Comparison of ENCODE assay signal across 12 cellular contexts in genomic region chr19:37914908-37915307, GRCh38. TPM values are rescaled to one million over a fixed set of nuclear protein-coding genes. Genes with fewer than 3 reads are reported as not detected.
DNase-seq lines count a peak whose midpoint lies in the region; ATAC-seq, FAIRE-seq and TF ChIP-seq lines count a peak whose summit lies in the region.
"Had no signal": no experiment of that assay in that cellular context is flagged by ENCODE, and none has a peak within 500 bp of the region (broad histone marks: within the 10 kb centered on the region; RNA-seq: fewer than 3 reads in every experiment).

No MANE protein-coding gene starts in this region.

- H3K36me3 Mint-ChIP-seq in endothelial cell (ENCODE audit: low read depth, unreplicated experiment), result peaks cover 9% of the 10 kb centered on the region

- CTCF ChIA-PET in GM10248 (lab: Yijun Ruan, JAX), result interaction anchor here (2.8 kb wide), 1 partner anchor 13 kb away, joined by 7 read pairs; no protein-coding TSS in a partner anchor

- peak overlapping the region; percentile 17 for H3K27ac Mint-ChIP-seq in endothelial cell (ENCODE audit: unreplicated experiment)
- H3K27ac Mint-ChIP-seq: activated T-helper 1 cell treated with anti-CD3 and anti-CD28 coated beads, Interleukin-12 subunit alpha, Interleukin-12 subunit beta, Interleukin-2, Interleukin-4 antibody, amounts not matched to agents 30 ng/mL and 10 ng/mL and 1 ng/mL, durations not matched to agents 14 hours and 24 hours and 36 hours had no signal

- TF ChIP-seq CTCF in GM10248 (IDR thresholded peaks at IDR 0.05; ENCODE audit: control extremely low read depth, extremely low read depth, low read depth, missing control alignments), result no peak
- TF ChIP-seq CTCF in GM20000 (IDR thresholded peaks at IDR 0.05; ENCODE audit: extremely low read depth, missing control alignments), result no peak
- no peak for TF ChIP-seq CTCF in endothelial cell (IDR thresholded peaks at IDR 0.05; ENCODE audit: unreplicated experiment)

- H3K4me1 ChIP-seq in aorta (ENCODE audit: control insufficient read depth in 1 of 2, insufficient read depth in 2 of 2, low read length in 2 of 2), result no peaks in the 10 kb centered on the region

- no peaks in the 10 kb centered on the region for H3K27me3 ChIP-seq in aorta (ENCODE audit: control insufficient read depth in 1 of 2, insufficient read depth in 2 of 2, low read length in 1 of 2)
- H3K27me3 ChIP-seq: hepatocyte had no signal

- H3K9me3 ChIP-seq in aorta (ENCODE audit: control insufficient read depth, low read length), result no peaks in the 10 kb centered on the region

- WGBS in aorta, 2 donors, result 90 to 93% methylated on average over 2 of the region's 2 CpGs

- H3K27me3 Mint-ChIP-seq in endothelial cell (ENCODE audit: unreplicated experiment), result no peaks in the 10 kb centered on the region

- no peak for FAIRE-seq in HTR-8/SVneo (lab: Jason Lieb, UNC)

- intact Hi-C loops in aorta (cut with DNase I), result no loop called here

- DNase-seq in GM10248 (ENCODE audit: extremely low spot score) (peak; percentile 62), GM20000 (ENCODE audit: low spot score) (peak; percentile 54), NCI-H69 (lab: John Stamatoyannopoulos, UW) (peak; percentile 17), endothelial cell (ENCODE audit: low spot score) (no peak), aorta (no peak), HTR-8/SVneo (ENCODE audit: insufficient read length, low spot score) (no peak), GM03348 (ENCODE audit: low spot score) (no peak)
- DNase-seq in activated CD4-positive, CD25-positive, alpha-beta regulatory T cell treated with anti-CD3 and anti-CD28 coated beads, Interleukin-2, amount 50 U/mL, for 72 hours, result no peak
- DNase-seq: substantia nigra had no signal

- H3K27ac ChIP-seq in aorta (ENCODE audit: low read depth in 1 of 2, low read length in 2 of 2), result no peak overlapping the region
- H3K27ac ChIP-seq: hepatocyte had no signal

- H3K4me3 ChIP-seq in aorta (ENCODE audit: low read length in 2 of 2), result no peak overlapping the region
- H3K4me3 ChIP-seq: hepatocyte had no signal

- POLR2A ChIA-PET in GM10248 (lab: Yijun Ruan, JAX), result no interaction called here

- H3K4me3 Mint-ChIP-seq in endothelial cell (ENCODE audit: unreplicated experiment), result peak overlapping the region; percentile 4
- H3K4me3 Mint-ChIP-seq: activated T-helper 1 cell treated with anti-CD3 and anti-CD28 coated beads, Interleukin-12 subunit alpha, Interleukin-12 subunit beta, Interleukin-2, Interleukin-4 antibody, amounts not matched to agents 30 ng/mL and 10 ng/mL and 1 ng/mL, durations not matched to agents 14 hours and 24 hours and 36 hours had no signal

- peaks cover 0 to 2% of the 10 kb centered on the region in 2 donors for H3K36me3 ChIP-seq in aorta (ENCODE audit: control insufficient read depth in 1 of 2, insufficient read depth in 2 of 2, low read length in 1 of 2)

- H3K9me3 Mint-ChIP-seq in endothelial cell (ENCODE audit: unreplicated experiment), result no peaks in the 10 kb centered on the region
- H3K9me3 Mint-ChIP-seq: activated T-helper 1 cell treated with anti-CD3 and anti-CD28 coated beads, Interleukin-12 subunit alpha, Interleukin-12 subunit beta, Interleukin-2, Interleukin-4 antibody, amounts not matched to agents 30 ng/mL and 10 ng/mL and 1 ng/mL, durations not matched to agents 14 hours and 24 hours and 36 hours had no signal

- ATAC-seq in aorta (ENCODE audit: low FRiP score), result no peak

- H3K4me1 Mint-ChIP-seq in endothelial cell (ENCODE audit: unreplicated experiment), result peaks cover 6% of the 10 kb centered on the region

RNA-seq across cellular contexts. Expression of gene SIPA1L3, which starts 7.9 kb away (rescaled TPM):
- 29.6 TPM for total RNA-seq in endothelial cell (ENCODE audit: unreplicated experiment)
- total RNA-seq in aorta, result 10 to 100 TPM; 17.2 to 20.9 TPM
- 1 to 10 TPM; 1.3 to 5.3 TPM for polyA plus RNA-seq in aorta

RNA-seq across cellular contexts. Expression of gene WDR87, which starts 8.5 kb away (rescaled TPM):
- total RNA-seq in endothelial cell (ENCODE audit: unreplicated experiment), result not detected
- total RNA-seq in aorta, result not detected
- not detected for polyA plus RNA-seq in aorta
- total RNA-seq: activated T-helper 1 cell treated with anti-CD3 and anti-CD28 coated beads, Interleukin-12 subunit alpha, Interleukin-12 subunit beta, Interleukin-2, Interleukin-4 antibody, amounts not matched to agents 30 ng/mL and 10 ng/mL and 1 ng/mL, durations not matched to agents 14 hours and 24 hours and 36 hours; dermis microvascular lymphatic vessel endothelial cell; hepatocyte had no signal
- polyA plus RNA-seq: hepatocyte had no signal

Comparison
In these comparisons a context has a peak if more than half of its experiments do, and no peak if none do; other contexts are left out.
1. DNase-seq: peak in GM10248 (single experiment), GM20000 (single experiment) and NCI-H69 (single experiment); none in endothelial cell (single experiment), aorta (0 of 2), HTR-8/SVneo (single experiment), activated CD4-positive, CD25-positive, alpha-beta regulatory T cell treated with anti-CD3 and anti-CD28 coated beads, Interleukin-2, amount 50 U/mL, for 72 hours (single experiment) and GM03348 (single experiment).